Comparison of ENCODE assay signal across 21 cellular contexts in genomic region chr18:25456284-25456683, GRCh38.
DNase-seq lines count a peak whose midpoint lies in the region; ATAC-seq and TF ChIP-seq lines count a peak whose summit lies in the region.
"Had no signal": no experiment of that assay in that cellular context is flagged by ENCODE, and none has a peak within 500 bp of the region (broad histone marks: within the 10 kb centered on the region; RNA-seq: fewer than 3 reads in every experiment).

No MANE protein-coding gene starts in this region.

- peaks cover 0 to 8% (median 6%) of the 10 kb centered on the region in 5 experiments for H3K9me3 Mint-ChIP-seq in brain
- H3K9me3 Mint-ChIP-seq in nephron, result peaks cover 5% of the 10 kb centered on the region
- H3K9me3 Mint-ChIP-seq in type B pancreatic cell, result peaks cover 4% of the 10 kb centered on the region

- no peak for TF ChIP-seq POLR2A in heart left ventricle (IDR thresholded peaks at IDR 0.05)

- H3K27me3 ChIP-seq in heart left ventricle (no peaks in the 10 kb centered on the region), ascending aorta (no peaks in the 10 kb centered on the region)

- no peaks in the 10 kb centered on the region for H3K27me3 Mint-ChIP-seq in brain
- H3K27me3 Mint-ChIP-seq in nephron (ENCODE audit: low read depth), result no peaks in the 10 kb centered on the region
- H3K27me3 Mint-ChIP-seq in type B pancreatic cell, result peaks cover 3% of the 10 kb centered on the region
- H3K27me3 Mint-ChIP-seq: B cell; CD4-positive, CD25-positive, alpha-beta regulatory T cell had no signal

- H3K4me1 Mint-ChIP-seq in brain, result peaks cover 56% of the 10 kb centered on the region
- H3K4me1 Mint-ChIP-seq in nephron, result peaks cover 30% of the 10 kb centered on the region
- peaks cover 19% of the 10 kb centered on the region for H3K4me1 Mint-ChIP-seq in type B pancreatic cell (ENCODE audit: unreplicated experiment)
- H3K4me1 Mint-ChIP-seq: B cell; CD4-positive, CD25-positive, alpha-beta regulatory T cell had no signal

- H3K4me1 ChIP-seq in heart left ventricle, result peaks cover 0 to 13% (median 0%) of the 10 kb centered on the region in 12 donors
- H3K4me1 ChIP-seq in ascending aorta, result no peaks in the 10 kb centered on the region

- WGBS in heart left ventricle, 4 donors, result 61 to 65% (median 63%) methylated on average over 9 of the region's 9 CpGs

- H3K36me3 Mint-ChIP-seq in brain, result no peaks in the 10 kb centered on the region
- no peaks in the 10 kb centered on the region for H3K36me3 Mint-ChIP-seq in nephron (ENCODE audit: low read depth)
- no peaks in the 10 kb centered on the region for H3K36me3 Mint-ChIP-seq in type B pancreatic cell
- H3K36me3 Mint-ChIP-seq: CD4-positive, CD25-positive, alpha-beta regulatory T cell had no signal

- H3K9me3 ChIP-seq in heart left ventricle (peaks cover 0 to 6% (median 2%) of the 10 kb centered on the region in 12 donors), ascending aorta (no peaks in the 10 kb centered on the region)

- DNase-seq in left cardiac atrium, result peak; percentile 32
- DNase-seq in heart left ventricle, result no peak
- DNase-seq in type B pancreatic cell (ENCODE audit: extremely low spot score, unreplicated experiment), result no peak
- no peak for DNase-seq in ascending aorta (ENCODE audit: low spot score in 2 of 2)
- no peak for DNase-seq in cortex of kidney (lab: John Stamatoyannopoulos, UW)
- DNase-seq in germinal center (ENCODE audit: low spot score), result no peak
- DNase-seq: 8988T; CD4-positive, CD25-positive, alpha-beta regulatory T cell; COR-L47; DMS 273 treated with DMSO at 0.1 percent for 48 hours; DND-41; HCEC 1CT; NCI-H187; NCI-H2107; NCI-H226; NCI-H524; PC-3; RPMI8226 had no signal

- peak overlapping the region in 2 of 5 experiments; percentile 12 to 16 for H3K4me3 Mint-ChIP-seq in brain
- peak overlapping the region in 2 of 3 experiments; percentile 2 to 3 for H3K4me3 Mint-ChIP-seq in nephron
- H3K4me3 Mint-ChIP-seq in type B pancreatic cell, result peak overlapping the region; percentile 2
- H3K4me3 Mint-ChIP-seq: B cell; CD4-positive, CD25-positive, alpha-beta regulatory T cell had no signal

- intact Hi-C loops in left cardiac atrium (cut with DNase I), result no loop called here
- intact Hi-C loops in heart left ventricle (cut with DNase I), result loop anchor here in 1 of 10 donors (10.0 kb wide), 1 partner anchor 109 kb away; no protein-coding TSS in a partner anchor
- intact Hi-C loops in ascending aorta (cut with DNase I), result no loop called here

- H3K4me3 ChIP-seq in heart left ventricle (no peak overlapping the region), ascending aorta (no peak overlapping the region)

- H3K27ac Mint-ChIP-seq in brain (peak overlapping the region in 3 of 5 experiments; percentile 6 to 44 (median 29)), nephron (peak overlapping the region; percentile 32 to 92 (median 69)), type B pancreatic cell (no peak overlapping the region)
- H3K27ac Mint-ChIP-seq: B cell had no signal

- ATAC-seq in left cardiac atrium (peak in 1 of 2 donors; percentile 14), heart left ventricle (no peak)
- ATAC-seq: PC-3 had no signal

- H3K36me3 ChIP-seq in heart left ventricle, result no peaks in the 10 kb centered on the region
- H3K36me3 ChIP-seq in ascending aorta, result no peaks in the 10 kb centered on the region

- H3K27ac ChIP-seq in heart left ventricle, result no peak overlapping the region
- no peak overlapping the region for H3K27ac ChIP-seq in ascending aorta

- TF ChIP-seq CTCF in heart left ventricle (IDR thresholded peaks at IDR 0.05) (no peak), brain (conservative IDR thresholded peaks at IDR 0.05) (no peak), nephron (IDR thresholded peaks at IDR 0.05; ENCODE audit: unreplicated experiment in 3 of 3) (no peak), type B pancreatic cell (conservative IDR thresholded peaks at IDR 0.05) (no peak), ascending aorta (IDR thresholded peaks at IDR 0.05) (no peak)
